In genomic region chr1:43934279-43934985, GRCh38 we compare ENCODE assay signal across 8 cellular contexts. TPM values are rescaled to one million over a fixed set of nuclear protein-coding genes. Genes with fewer than 3 reads are reported as not detected.
DNase-seq lines count a peak whose midpoint lies in the region; ATAC-seq, FAIRE-seq and TF ChIP-seq lines count a peak whose summit lies in the region.

No MANE protein-coding gene starts in this region.

- H3K4me3 ChIP-seq in KMS-11 (IDR thresholded peaks at IDR 0.05; ENCODE audit: insufficient read depth, low read depth, low read length) (no peak overlapping the region), trophoblast cell (ENCODE audit: low read depth, low read length) (no peak overlapping the region)

- H2AFZ ChIP-seq in KMS-11 (ENCODE audit: low read depth) (no peak overlapping the region), trophoblast cell (ENCODE audit: insufficient read depth, low read length, poor library complexity) (no peak overlapping the region)

- no peak overlapping the region for H3K14ac ChIP-seq in trophoblast cell (ENCODE audit: low read length)

- H3K36me3 ChIP-seq in KMS-11 (ENCODE audit: insufficient read depth), result no peaks in the 10 kb centered on the region
- no peaks in the 10 kb centered on the region for H3K36me3 ChIP-seq in trophoblast cell (ENCODE audit: control insufficient read depth in 1 of 2, insufficient read depth in 2 of 2, low read length in 2 of 2)

- H3K27ac ChIP-seq in KMS-11 (no peak overlapping the region), trophoblast cell (ENCODE audit: low read depth, low read length) (no peak overlapping the region)

- H4K8ac ChIP-seq in trophoblast cell (ENCODE audit: low read depth, low read length), result no peak overlapping the region

- H3K9me3 Mint-ChIP-seq in activated naive CD4-positive, alpha-beta T cell treated with anti-CD3 and anti-CD28 coated beads for 36 hours, result no peaks in the 10 kb centered on the region
- H3K9me3 Mint-ChIP-seq in glutamatergic neuron (ENCODE audit: unreplicated experiment), result peaks cover 8% of the 10 kb centered on the region

- H3K9ac ChIP-seq in KMS-11 (no peak overlapping the region), trophoblast cell (ENCODE audit: low read length) (no peak overlapping the region)

- peaks cover 14% of the 10 kb centered on the region for H3K4me1 Mint-ChIP-seq in activated naive CD4-positive, alpha-beta T cell treated with anti-CD3 and anti-CD28 coated beads for 36 hours (ENCODE audit: low read depth)
- peaks cover 19% of the 10 kb centered on the region for H3K4me1 Mint-ChIP-seq in glutamatergic neuron (ENCODE audit: low read depth, unreplicated experiment)

- H3K18ac ChIP-seq in trophoblast cell (ENCODE audit: low read length), result no peak overlapping the region

- FAIRE-seq in RCC 7860 (lab: Jason Lieb, UNC), result no peak

- H3K36me3 Mint-ChIP-seq in activated naive CD4-positive, alpha-beta T cell treated with anti-CD3 and anti-CD28 coated beads for 36 hours (ENCODE audit: low read depth), result no peaks in the 10 kb centered on the region
- peaks cover 8% of the 10 kb centered on the region for H3K36me3 Mint-ChIP-seq in glutamatergic neuron (ENCODE audit: unreplicated experiment)

- H2BK120ac ChIP-seq in trophoblast cell (ENCODE audit: insufficient read depth, low read length, poor library complexity), result no peak overlapping the region

- H3K79me2 ChIP-seq in KMS-11 (ENCODE audit: insufficient read depth, low read depth) (no peaks in the 10 kb centered on the region), trophoblast cell (ENCODE audit: control insufficient read depth, insufficient read depth, low read length, poor library complexity) (no peaks in the 10 kb centered on the region)

- no peak overlapping the region for H4K91ac ChIP-seq in trophoblast cell (ENCODE audit: low read depth, low read length)

- ATAC-seq in HG03354 (IDR thresholded peaks at IDR 0.05; ENCODE audit: poor library complexity, severe bottlenecking, unreplicated experiment) (no peak), GM21737 (IDR thresholded peaks at IDR 0.05; ENCODE audit: unreplicated experiment) (no peak)

- peak; percentile 66 for DNase-seq in DMS153 (lab: John Stamatoyannopoulos, UW)
- DNase-seq in RCC 7860 (ENCODE audit: low spot score), result peak; percentile 59
- DNase-seq in activated naive CD4-positive, alpha-beta T cell treated with anti-CD3 and anti-CD28 coated beads for 36 hours, result peak; percentile 72
- DNase-seq in glutamatergic neuron, result peak; percentile 83
- DNase-seq in trophoblast cell, result peak; percentile 71 to 83

- H4K12ac ChIP-seq in trophoblast cell (ENCODE audit: low read depth, low read length), result no peak overlapping the region

- H3K27ac Mint-ChIP-seq in activated naive CD4-positive, alpha-beta T cell treated with anti-CD3 and anti-CD28 coated beads for 36 hours, result no peak overlapping the region
- no peak overlapping the region for H3K27ac Mint-ChIP-seq in glutamatergic neuron (ENCODE audit: unreplicated experiment)

- H3K4me2 ChIP-seq in KMS-11, result peak overlapping the region; percentile 33; the same call in 1 of the 2 replicates
- no peak overlapping the region for H3K4me2 ChIP-seq in trophoblast cell (ENCODE audit: low read length)

- H3K27me3 Mint-ChIP-seq in activated naive CD4-positive, alpha-beta T cell treated with anti-CD3 and anti-CD28 coated beads for 36 hours (ENCODE audit: low read depth), result peaks cover 34% of the 10 kb centered on the region
- H3K27me3 Mint-ChIP-seq in glutamatergic neuron (ENCODE audit: unreplicated experiment), result peaks cover 18% of the 10 kb centered on the region

- peak overlapping the region; percentile 36 for H3K4me3 Mint-ChIP-seq in activated naive CD4-positive, alpha-beta T cell treated with anti-CD3 and anti-CD28 coated beads for 36 hours
- no peak overlapping the region for H3K4me3 Mint-ChIP-seq in glutamatergic neuron (ENCODE audit: unreplicated experiment)

- H3K4me1 ChIP-seq in KMS-11 (ENCODE audit: low read depth, poor library complexity, severe bottlenecking), result peaks cover 51% of the 10 kb centered on the region
- peaks cover 26 to 29% of the 10 kb centered on the region in 2 experiments for H3K4me1 ChIP-seq in trophoblast cell (ENCODE audit: control insufficient read depth in 1 of 2, insufficient read depth in 2 of 2, low read length in 2 of 2)

- H3K27me3 ChIP-seq in KMS-11 (ENCODE audit: insufficient read depth, low read depth), result no peaks in the 10 kb centered on the region
- no peaks in the 10 kb centered on the region for H3K27me3 ChIP-seq in trophoblast cell (ENCODE audit: insufficient read depth, low read length)

- no peak overlapping the region for H2BK5ac ChIP-seq in trophoblast cell (ENCODE audit: low read depth, low read length, poor library complexity)

- no CpG with 5 or more reads among the region's 7 CpGs for WGBS in trophoblast cell (ENCODE audit: extremely low coverage, insufficient coverage, insufficient read length)

- CTCF ChIA-PET in activated naive CD4-positive, alpha-beta T cell treated with anti-CD3 and anti-CD28 coated beads for 36 hours (lab: Charles Lee), result interaction anchor here (0.5 to 11.7 kb wide), 56 partner anchors 10 to 1414 kb away, joined by 3 to 246 read pairs (median 4); partner anchors contain the start of genes DPH2, IPO13, KDM4A and PTPRF

- no peaks in the 10 kb centered on the region for H4K20me1 ChIP-seq in KMS-11 (ENCODE audit: insufficient read depth)

- H3K4ac ChIP-seq in trophoblast cell (ENCODE audit: low read depth, low read length), result no peak overlapping the region

- H2BK12ac ChIP-seq in trophoblast cell (ENCODE audit: low read length), result no peak overlapping the region

- H3K79me1 ChIP-seq in trophoblast cell (ENCODE audit: low read length), result no peaks in the 10 kb centered on the region

- intact Hi-C loops in activated naive CD4-positive, alpha-beta T cell treated with anti-CD3 and anti-CD28 coated beads for 36 hours (cut with micrococcal nuclease), result loop anchor here (1.0 to 10.0 kb wide), 7 partner anchors 12 to 710 kb away; partner anchors contain the start of genes HYI, IPO13 and ST3GAL3

- peak; percentile 92 for TF ChIP-seq CTCF in KMS-11 (conservative IDR thresholded peaks at IDR 0.05; ENCODE audit: low read depth, low read length)
- TF ChIP-seq CTCF in glutamatergic neuron (IDR thresholded peaks at IDR 0.05; ENCODE audit: partially characterized antibody, unreplicated experiment), result peak; percentile 93

- H3K23ac ChIP-seq in trophoblast cell (ENCODE audit: low read length), result no peak overlapping the region

- H2AK5ac ChIP-seq in trophoblast cell (ENCODE audit: low read length), result no peak overlapping the region

- no peaks in the 10 kb centered on the region for H3K9me3 ChIP-seq in trophoblast cell (ENCODE audit: insufficient read depth, low read depth, low read length)

RNA-seq across cellular contexts. Expression of gene ARTN, which starts 0.8 kb away (rescaled TPM):
- not detected for total RNA-seq in activated naive CD4-positive, alpha-beta T cell treated with anti-CD3 and anti-CD28 coated beads for 36 hours
- not detected for total RNA-seq in glutamatergic neuron (ENCODE audit: unreplicated experiment)
- 0.36 and 0.37 TPM in 2 replicates for polyA plus RNA-seq in trophoblast cell (2013)

RNA-seq across cellular contexts. Expression of gene IPO13, which starts 12.3 kb away (rescaled TPM):
- total RNA-seq in activated naive CD4-positive, alpha-beta T cell treated with anti-CD3 and anti-CD28 coated beads for 36 hours, result 10 to 100 TPM in 1 of 2 experiments, 1 to 10 TPM in 1; 8.0 to 12.4 TPM
- total RNA-seq in glutamatergic neuron (ENCODE audit: unreplicated experiment), result 53.2 TPM
- polyA plus RNA-seq in trophoblast cell (2013), result 11.1 and 11.7 TPM in 2 replicates

RNA-seq across cellular contexts. Expression of gene DPH2, which starts 35.4 kb away (rescaled TPM):
- 10 to 100 TPM; 22.2 to 27.7 TPM for total RNA-seq in activated naive CD4-positive, alpha-beta T cell treated with anti-CD3 and anti-CD28 coated beads for 36 hours
- total RNA-seq in glutamatergic neuron (ENCODE audit: unreplicated experiment), result 25.3 TPM
- polyA plus RNA-seq in trophoblast cell (2013), result 11.7 and 12.3 TPM in 2 replicates

RNA-seq across cellular contexts. Expression of gene ATP6V0B, which starts 40.3 kb away (rescaled TPM):
- 10 to 100 TPM; 44.2 to 52.6 TPM for total RNA-seq in activated naive CD4-positive, alpha-beta T cell treated with anti-CD3 and anti-CD28 coated beads for 36 hours
- 208 TPM for total RNA-seq in glutamatergic neuron (ENCODE audit: unreplicated experiment)
- 71.6 and 76.4 TPM in 2 replicates for polyA plus RNA-seq in trophoblast cell (2013)

RNA-seq across cellular contexts. Expression of gene B4GALT2, which starts 44.6 kb away (rescaled TPM):
- total RNA-seq in activated naive CD4-positive, alpha-beta T cell treated with anti-CD3 and anti-CD28 coated beads for 36 hours, result 10 to 100 TPM; 18.7 to 19.2 TPM
- total RNA-seq in glutamatergic neuron (ENCODE audit: unreplicated experiment), result 45.7 TPM
- polyA plus RNA-seq in trophoblast cell (2013), result 32.4 and 35.1 TPM in 2 replicates
